Comparison of ENCODE assay signal across 17 cellular contexts in the genomic region with DNA sequence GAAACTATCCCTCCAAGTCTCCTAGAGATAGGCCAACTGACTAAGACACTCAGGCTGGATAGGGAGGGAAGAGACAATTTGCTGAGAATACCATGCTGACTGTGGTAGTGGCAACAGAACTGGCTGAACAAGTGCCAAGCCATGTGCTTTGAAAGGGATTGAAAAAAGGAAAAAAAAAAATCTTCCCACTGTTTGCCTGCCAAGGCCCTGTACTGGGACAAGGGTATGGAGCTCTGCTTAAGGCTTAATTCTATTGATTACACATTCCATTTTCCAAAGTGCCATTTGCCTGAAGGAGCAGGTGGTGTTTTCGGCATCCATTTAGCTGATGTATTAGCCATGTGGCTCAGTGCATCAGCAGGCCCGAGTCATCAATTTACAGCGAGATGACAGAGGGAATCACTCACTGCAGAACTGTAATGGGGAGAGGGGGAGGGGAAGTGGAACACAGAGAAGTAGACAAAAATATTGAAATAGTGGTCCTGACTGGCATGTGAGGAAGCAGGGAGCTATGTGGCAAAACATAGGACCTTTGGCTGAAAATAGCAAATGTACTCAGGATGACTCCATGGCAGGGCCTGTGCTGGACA.
DNase-seq lines count a peak whose midpoint lies in the region; ATAC-seq and TF ChIP-seq lines count a peak whose summit lies in the region.
"Had no signal": no experiment of that assay in that cellular context is flagged by ENCODE, and none has a peak within 500 bp of the region (broad histone marks: within the 10 kb centered on the region; RNA-seq: fewer than 3 reads in every experiment).

No MANE protein-coding gene starts in this region.

- TF ChIP-seq CTCF in glutamatergic neuron (IDR thresholded peaks at IDR 0.05; ENCODE audit: partially characterized antibody, unreplicated experiment): no peak

- H3K27ac Mint-ChIP-seq in glutamatergic neuron (ENCODE audit: unreplicated experiment): peak overlapping the region; percentile 98

- H3K27me3 Mint-ChIP-seq in glutamatergic neuron (ENCODE audit: unreplicated experiment): peaks cover 9% of the 10 kb centered on the region

- H3K4me1 Mint-ChIP-seq in glutamatergic neuron (ENCODE audit: low read depth, unreplicated experiment): peaks cover 63% of the 10 kb centered on the region
- H3K4me1 Mint-ChIP-seq: CD14-positive monocyte had no signal

- DNase-seq in Ammon's horn (ENCODE audit: low spot score) (peak; percentile 52), NCI-H1694 (lab: John Stamatoyannopoulos, UW) (peak; percentile 35), NCI-H69 (lab: John Stamatoyannopoulos, UW) (peak; percentile 43), glutamatergic neuron (peak; percentile 59), CD1c-positive myeloid dendritic cell (ENCODE audit: extremely low spot score) (no peak)
- DNase-seq: Caco-2, DMS79 treated with DMSO at 0.1 percent for 48 hours, GDM1, Kasumi-1, NCI-H1105 treated with DMSO at 0.1 percent for 48 hours, NCI-H2081 treated with DMSO at 0.1 percent for 48 hours, NCI-H510A, Right ventricle myocardium superior had no signal

- no peaks in the 10 kb centered on the region for H3K36me3 Mint-ChIP-seq in glutamatergic neuron (ENCODE audit: unreplicated experiment)
- H3K36me3 Mint-ChIP-seq: CD14-positive monocyte had no signal

- H3K9me3 Mint-ChIP-seq in glutamatergic neuron (ENCODE audit: unreplicated experiment): peaks cover 13% of the 10 kb centered on the region
- H3K9me3 Mint-ChIP-seq: CD14-positive monocyte had no signal

- no peak for ATAC-seq in HG02763 (IDR thresholded peaks at IDR 0.05; ENCODE audit: unreplicated experiment)
- no peak for ATAC-seq in HG02973 (IDR thresholded peaks at IDR 0.05; ENCODE audit: unreplicated experiment)
- no peak for ATAC-seq in GM18517 (IDR thresholded peaks at IDR 0.05; ENCODE audit: unreplicated experiment)

- H3K4me3 Mint-ChIP-seq in glutamatergic neuron (ENCODE audit: unreplicated experiment): peak overlapping the region; percentile 70
- H3K4me3 Mint-ChIP-seq: CD14-positive monocyte had no signal
